19 cellular contexts compared by ENCODE assay signal in genomic region chr18:76005632-76006031, GRCh38.
A peak's percentile ranks its signal among the peaks of the same experiment; 100 is the strongest.
DNase-seq lines count a peak whose midpoint lies in the region; ATAC-seq, FAIRE-seq and TF ChIP-seq lines count a peak whose summit lies in the region.
"Had no signal": no experiment of that assay in that cellular context is flagged by ENCODE, and none has a peak within 500 bp of the region (broad histone marks: within the 10 kb centered on the region; RNA-seq: fewer than 3 reads in every experiment).

No MANE protein-coding gene starts in this region.

- no peak overlapping the region for H3K4me3 ChIP-seq in RWPE2 (ENCODE audit: severe bottlenecking)
- H3K4me3 ChIP-seq in pancreas = no peak overlapping the region
- no peak overlapping the region for H3K4me3 ChIP-seq in gastrocnemius medialis
- H3K4me3 ChIP-seq: upper lobe of left lung had no signal

- intact Hi-C loops in pancreas (cut with DNase I) = no loop called here
- intact Hi-C loops in gastrocnemius medialis (cut with DNase I; ENCODE audit: low total_unique reads) = no loop called here

- no peak for FAIRE-seq in pancreas (lab: Jason Lieb, UNC)

- ATAC-seq in RWPE2 (ENCODE audit: low read depth) (0 out of 3 replicates have a peak, but pooled peaks have one; percentile 29), pancreas (peak; percentile 59 to 77 (median 72)), gastrocnemius medialis (no peak), GM19463 (IDR thresholded peaks at IDR 0.05; ENCODE audit: unreplicated experiment) (no peak)
- ATAC-seq: HCT116; left lobe of liver; stimulated activated memory B cell treated with anti-CD40 and anti-IgM and Interleukin-4, amounts not matched to agents 10 μg/mL and 1 μg/mL and 100 μg/mL, for 72 hours had no signal

- in situ Hi-C loops in gastrocnemius medialis (cut with MboI; ENCODE audit: low sequenced_read_pairs in 4 of 4) = no loop called here

- H3K36me3 ChIP-seq in RWPE2 (ENCODE audit: low read depth) (no peaks in the 10 kb centered on the region), pancreas (no peaks in the 10 kb centered on the region), gastrocnemius medialis (no peaks in the 10 kb centered on the region)
- H3K36me3 ChIP-seq: BE2C, upper lobe of left lung had no signal

- H3K4me1 ChIP-seq in RWPE2 (ENCODE audit: insufficient read depth, poor library complexity, severe bottlenecking) = no peaks in the 10 kb centered on the region
- no peaks in the 10 kb centered on the region for H3K4me1 ChIP-seq in pancreas
- H3K4me1 ChIP-seq in gastrocnemius medialis = no peaks in the 10 kb centered on the region
- H3K4me1 ChIP-seq: BE2C, upper lobe of left lung had no signal

- TF ChIP-seq CTCF in RWPE2 (IDR thresholded peaks at IDR 0.05; ENCODE audit: poor library complexity, severe bottlenecking) (no peak), pancreas (IDR thresholded peaks at IDR 0.05) (no peak), gastrocnemius medialis (IDR thresholded peaks at IDR 0.05 in 4 of 5, conservative IDR thresholded peaks at IDR 0.05 in 1 of 5) (no peak)

- WGBS in pancreas, 2 donors = 19 to 31% methylated on average over 14 of the region's 14 CpGs

- no peaks in the 10 kb centered on the region for H3K27me3 ChIP-seq in RWPE2 (ENCODE audit: insufficient read depth, poor library complexity, severe bottlenecking)
- H3K27me3 ChIP-seq in pancreas = peaks cover 0 to 3% (median 1%) of the 10 kb centered on the region in 4 donors
- H3K27me3 ChIP-seq in gastrocnemius medialis = no peaks in the 10 kb centered on the region
- H3K27me3 ChIP-seq: BE2C, upper lobe of left lung had no signal

- no peaks in the 10 kb centered on the region for H3K9me3 ChIP-seq in RWPE2 (ENCODE audit: severe bottlenecking)
- no peaks in the 10 kb centered on the region for H3K9me3 ChIP-seq in pancreas
- H3K9me3 ChIP-seq in gastrocnemius medialis = no peaks in the 10 kb centered on the region
- H3K9me3 ChIP-seq: BE2C, upper lobe of left lung had no signal

- DNase-seq in MV-4-11 (lab: John Stamatoyannopoulos, UW) (peak; percentile 66), NCI-H2107 treated with DMSO at 0.1 percent for 48 hours (lab: John Stamatoyannopoulos, UW; ENCODE audit: unreplicated experiment) (peak; percentile 49), RWPE2 (ENCODE audit: low spot score) (no peak), pancreas (peak in 2 of 6 donors; percentile 6 to 53), NCI-H446 (lab: John Stamatoyannopoulos, UW) (no peak), gastrocnemius medialis (no peak), NOMO-1 treated with dmso at 0.1 percent for 144 hours (lab: John Stamatoyannopoulos, UW; ENCODE audit: unreplicated experiment) (no peak)
- DNase-seq: activated CD4-positive, alpha-beta T cell treated with anti-CD3 and anti-CD28 coated beads for 1 hour; activated gamma-delta T cell; BE2C; cerebellar nuclear complex; DMS 273 treated with DMSO at 0.1 percent for 48 hours; endodermal cell; posterior cingulate gyrus had no signal

- H3K27ac ChIP-seq in RWPE2 (ENCODE audit: poor library complexity, severe bottlenecking) (no peak overlapping the region), pancreas (no peak overlapping the region), gastrocnemius medialis (no peak overlapping the region)
- H3K27ac ChIP-seq: upper lobe of left lung had no signal

- TF ChIP-seq POLR2A in gastrocnemius medialis (IDR thresholded peaks at IDR 0.05) = no peak

Comparison
In these comparisons a context has a peak if more than half of its experiments do, and no peak if none do; other contexts are left out.
1. DNase-seq: peak in MV-4-11 (single experiment) and NCI-H2107 treated with DMSO at 0.1 percent for 48 hours (single experiment); none in RWPE2 (single experiment), NCI-H446 (0 of 2), gastrocnemius medialis (0 of 2) and NOMO-1 treated with dmso at 0.1 percent for 144 hours (single experiment).
2. ATAC-seq: peak in RWPE2 (single experiment) and pancreas (4 of 4); none in gastrocnemius medialis (0 of 2) and GM19463 (single experiment).